8 cellular contexts compared by ENCODE assay signal in the genomic region with DNA sequence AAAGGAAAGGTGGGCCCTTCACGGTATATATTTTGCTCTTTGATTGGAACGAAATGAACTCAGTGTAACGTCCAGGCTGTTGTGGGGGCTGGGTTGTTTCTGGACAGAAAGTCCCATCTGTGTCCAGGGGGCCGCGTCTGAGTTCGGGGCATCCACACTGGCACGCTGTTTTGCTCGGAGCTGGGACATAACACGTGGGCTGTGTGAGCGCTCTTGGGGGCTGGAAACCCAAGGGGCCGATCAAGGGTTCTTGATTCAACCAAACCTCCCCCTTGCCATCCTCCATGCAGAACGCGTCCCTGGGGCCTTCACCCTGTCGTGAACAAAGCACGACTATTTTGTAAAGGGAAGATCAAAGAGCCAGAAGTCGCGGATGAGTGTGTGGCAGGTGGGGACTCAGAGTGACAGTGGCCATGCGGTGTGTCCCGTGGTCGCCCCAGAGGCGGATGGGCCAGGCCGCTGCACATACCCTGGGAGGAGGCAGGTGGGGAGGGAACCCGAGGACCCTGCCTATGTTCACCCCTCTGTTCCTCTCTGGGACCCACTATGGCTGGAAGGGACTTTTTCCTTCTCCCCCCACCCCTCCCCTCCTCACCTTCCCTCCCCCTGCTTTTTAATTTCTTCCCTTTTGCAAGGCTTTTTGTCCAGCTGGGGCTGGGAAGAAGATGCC.
DNase-seq lines count a peak whose midpoint lies in the region; TF ChIP-seq lines count a peak whose summit lies in the region.
"Had no signal": no experiment of that assay in that cellular context is flagged by ENCODE, and none has a peak within 500 bp of the region (broad histone marks: within the 10 kb centered on the region; RNA-seq: fewer than 3 reads in every experiment).

No MANE protein-coding gene starts in this region.

- DNase-seq in DMS 273 treated with DMSO at 0.1 percent for 48 hours (lab: John Stamatoyannopoulos, UW): peak; percentile 57
- DNase-seq in NCI-H1694 (lab: John Stamatoyannopoulos, UW): peak; percentile 53
- DNase-seq in coronary artery (ENCODE audit: low spot score): peak; percentile 35
- DNase-seq in osteoblast (ENCODE audit: insufficient read length, low spot score, missing footprints): peak; percentile 71
- DNase-seq in kidney tubule cell (ENCODE audit: low spot score): no peak
- no peak for DNase-seq in activated CD8-positive, alpha-beta memory T cell treated with anti-CD3 and anti-CD28 coated beads for 24 hours
- no peak for DNase-seq in stimulated activated CD4-positive, alpha-beta T cell treated with anti-CD3 and anti-CD28 coated beads, Interleukin-4, amount 100 ng/mL, for 1 hour
- DNase-seq: effector memory CD8-positive, alpha-beta T cell had no signal

- no peak for TF ChIP-seq CTCF in coronary artery (IDR thresholded peaks at IDR 0.05)
- no peak for TF ChIP-seq CTCF in osteoblast (IDR thresholded peaks at IDR 0.05; ENCODE audit: extremely low read depth, low read depth, low read length)

- H3K79me2 ChIP-seq in osteoblast (ENCODE audit: insufficient read depth, low read length): no peaks in the 10 kb centered on the region

- no peaks in the 10 kb centered on the region for H3K9me3 ChIP-seq in osteoblast (ENCODE audit: low read depth, low read length)

- H4K20me1 ChIP-seq in osteoblast (ENCODE audit: insufficient read depth, low read length): no peaks in the 10 kb centered on the region

- no peaks in the 10 kb centered on the region for H3K36me3 ChIP-seq in osteoblast (ENCODE audit: insufficient read depth, low read length)

- peaks cover 29% of the 10 kb centered on the region for H3K27me3 ChIP-seq in osteoblast (ENCODE audit: insufficient read depth, low read length)

- no peak overlapping the region for H2AFZ ChIP-seq in osteoblast (ENCODE audit: low read length)

- peaks cover 3% of the 10 kb centered on the region for H3K4me1 ChIP-seq in osteoblast (ENCODE audit: insufficient read depth, low read length)

- H3K4me3 ChIP-seq in coronary artery: peak overlapping the region; percentile 66
- H3K4me3 ChIP-seq in osteoblast (ENCODE audit: insufficient read depth, low read length): peak overlapping the region; percentile 53

- H3K4me2 ChIP-seq in osteoblast (ENCODE audit: insufficient read depth, low read length): peak overlapping the region; percentile 51

- H3K27ac ChIP-seq in coronary artery (no peak overlapping the region), osteoblast (ENCODE audit: low read depth, low read length) (no peak overlapping the region)

Comparison
In these comparisons a context has a peak if more than half of its experiments do, and no peak if none do; other contexts are left out.
1. DNase-seq: peak in DMS 273 treated with DMSO at 0.1 percent for 48 hours (single experiment), NCI-H1694 (single experiment), coronary artery (single experiment) and osteoblast (single experiment); none in kidney tubule cell (single experiment), activated CD8-positive, alpha-beta memory T cell treated with anti-CD3 and anti-CD28 coated beads for 24 hours (single experiment) and stimulated activated CD4-positive, alpha-beta T cell treated with anti-CD3 and anti-CD28 coated beads, Interleukin-4, amount 100 ng/mL, for 1 hour (single experiment).